In the genomic region with DNA sequence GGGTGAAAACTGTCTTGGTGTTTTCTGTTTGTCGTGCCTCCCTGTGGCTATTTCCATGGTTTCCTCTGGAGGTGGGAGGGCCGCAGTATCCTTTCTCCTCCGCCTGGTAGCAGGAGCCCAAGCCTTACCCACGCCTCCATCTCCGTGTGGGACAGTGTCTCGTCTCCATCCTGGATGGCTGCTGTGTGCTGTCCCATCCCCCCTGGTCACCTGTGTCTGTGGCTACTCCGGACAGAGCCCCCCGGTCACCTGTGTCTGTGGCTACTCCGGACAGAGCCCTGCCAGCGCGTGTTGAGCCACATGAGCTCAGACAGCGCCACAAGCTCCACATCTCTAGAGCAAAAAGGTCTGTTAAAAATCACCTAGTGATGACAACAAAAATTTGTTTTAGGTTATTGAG, we compare ENCODE assay signal across 11 cellular contexts.
DNase-seq lines count a peak whose midpoint lies in the region; ATAC-seq and TF ChIP-seq lines count a peak whose summit lies in the region.
"Had no signal": no experiment of that assay in that cellular context is flagged by ENCODE, and none has a peak within 500 bp of the region (broad histone marks: within the 10 kb centered on the region; RNA-seq: fewer than 3 reads in every experiment).

No MANE protein-coding gene starts in this region.

- TF ChIP-seq EP300 in esophagus muscularis mucosa (IDR thresholded peaks at IDR 0.05) = no peak

- H3K27me3 Mint-ChIP-seq in Caco-2 (ENCODE audit: insufficient read depth, unreplicated experiment) (no peaks in the 10 kb centered on the region), T-cell (no peaks in the 10 kb centered on the region)

- H3K36me3 ChIP-seq in Caco-2 (ENCODE audit: control insufficient read depth, insufficient read depth, low read length) (peaks cover 1% of the 10 kb centered on the region), esophagus muscularis mucosa (peaks cover 0 to 4% (median 0%) of the 10 kb centered on the region in 4 donors), rectal smooth muscle tissue (ENCODE audit: control insufficient read depth, insufficient read depth, low read length) (no peaks in the 10 kb centered on the region), mucosa of descending colon (ENCODE audit: low read depth) (no peaks in the 10 kb centered on the region)
- H3K36me3 ChIP-seq: ascending aorta had no signal

- H3K4me3 Mint-ChIP-seq in Caco-2 (ENCODE audit: unreplicated experiment) = no peak overlapping the region
- peak overlapping the region in 1 of 3 donors; percentile 31 for H3K4me3 Mint-ChIP-seq in T-cell

- H3K27me3 ChIP-seq in Caco-2 (replicated peaks; ENCODE audit: control insufficient read depth, insufficient read depth, low read length) (no peaks in the 10 kb centered on the region), esophagus muscularis mucosa (no peaks in the 10 kb centered on the region), rectal smooth muscle tissue (ENCODE audit: control insufficient read depth, insufficient read depth, low read length) (no peaks in the 10 kb centered on the region)
- H3K27me3 ChIP-seq: ascending aorta had no signal

- H3K36me3 Mint-ChIP-seq in Caco-2 (ENCODE audit: insufficient read depth, unreplicated experiment) = peaks cover 66% of the 10 kb centered on the region
- H3K36me3 Mint-ChIP-seq in T-cell = peaks cover 49% of the 10 kb centered on the region

- H3K4me1 Mint-ChIP-seq in Caco-2 (ENCODE audit: low read depth, unreplicated experiment) (peaks cover 49% of the 10 kb centered on the region), T-cell (peaks cover 52 to 66% (median 63%) of the 10 kb centered on the region in 3 donors)

- intact Hi-C loops in Caco-2 (cut with micrococcal nuclease; ENCODE audit: unreplicated experiment) = no loop called here
- intact Hi-C loops in esophagus muscularis mucosa (cut with DNase I) = no loop called here
- intact Hi-C loops in mucosa of descending colon (cut with DNase I, micrococcal nuclease) = no loop called here

- H3K27ac ChIP-seq in esophagus muscularis mucosa (replicated peaks in 1 of 4) = peak overlapping the region; percentile 60 to 83 (median 66)
- peak overlapping the region; percentile 20 for H3K27ac ChIP-seq in rectal smooth muscle tissue (ENCODE audit: low read depth, low read length)
- H3K27ac ChIP-seq: ascending aorta had no signal

- H3K9me3 ChIP-seq in Caco-2 (no peaks in the 10 kb centered on the region), esophagus muscularis mucosa (no peaks in the 10 kb centered on the region), mucosa of descending colon (no peaks in the 10 kb centered on the region)
- H3K9me3 ChIP-seq: ascending aorta had no signal

- H3K4me3 ChIP-seq in Caco-2 (ENCODE audit: low read depth, low read length) (no peak overlapping the region), esophagus muscularis mucosa (no peak overlapping the region), rectal smooth muscle tissue (ENCODE audit: low read length) (no peak overlapping the region), mucosa of descending colon (no peak overlapping the region)
- H3K4me3 ChIP-seq: ascending aorta had no signal

- no peak overlapping the region for H3K9ac ChIP-seq in rectal smooth muscle tissue (ENCODE audit: low read length)

- no peak for TF ChIP-seq CTCF in Caco-2 (IDR thresholded peaks at IDR 0.05; ENCODE audit: insufficient read depth in 1 of 2, low read depth in 1 of 2, low read length in 1 of 2, severe bottlenecking in 1 of 2, unreplicated experiment in 1 of 2)
- no peak for TF ChIP-seq CTCF in esophagus muscularis mucosa (IDR thresholded peaks at IDR 0.05)
- TF ChIP-seq CTCF in mucosa of descending colon (IDR thresholded peaks at IDR 0.05) = no peak

- CTCF ChIA-PET in Caco-2 (lab: Charles Lee) (no interaction called here), T-cell (lab: Charles Lee) (no interaction called here)

- no peak for ATAC-seq in T-cell (replicated peaks in 1 of 4)
- ATAC-seq in mucosa of descending colon = no peak
- no peak for ATAC-seq in GM19467 (IDR thresholded peaks at IDR 0.05; ENCODE audit: unreplicated experiment)

- WGBS in esophagus muscularis mucosa = 92% methylated on average over 12 of the region's 12 CpGs

- H3K4me1 ChIP-seq in Caco-2 (peaks cover 30% of the 10 kb centered on the region), esophagus muscularis mucosa (peaks cover 31 to 80% (median 73%) of the 10 kb centered on the region in 4 donors), rectal smooth muscle tissue (ENCODE audit: control insufficient read depth, insufficient read depth, low read length) (peaks cover 18% of the 10 kb centered on the region), mucosa of descending colon (ENCODE audit: low read depth) (peaks cover 3% of the 10 kb centered on the region)

- H3K27ac Mint-ChIP-seq in Caco-2 (ENCODE audit: unreplicated experiment) (peak overlapping the region; percentile 68), T-cell (peak overlapping the region; percentile 52 to 89)

- H3K9me3 Mint-ChIP-seq in Caco-2 (ENCODE audit: unreplicated experiment) (peaks cover 5% of the 10 kb centered on the region), T-cell (peaks cover 0 to 1% (median 0%) of the 10 kb centered on the region in 3 donors)

- BruUV-seq in Caco-2 (replicated peaks; lab: Mats Ljungman, UMichigan) = no TSS peak

- POLR2A ChIA-PET in Caco-2 (lab: Charles Lee) = interaction anchor here (2.5 kb wide), 1 partner anchor 39 kb away, joined by 9 read pairs; no protein-coding TSS in a partner anchor
- POLR2A ChIA-PET in T-cell (lab: Charles Lee) = interaction anchor here in 1 of 2 donors (0.6 kb wide), 1 partner anchor 365 kb away, joined by 3 read pairs; no protein-coding TSS in a partner anchor

- no peak for TF ChIP-seq POLR2A in esophagus muscularis mucosa (IDR thresholded peaks at IDR 0.05; ENCODE audit: low read depth)

- DNase-seq in Caco-2 = peak in 1 of 2 experiments; percentile 25
- DNase-seq in T-cell = no peak
- DNase-seq in esophagus muscularis mucosa (ENCODE audit: extremely low spot score) = no peak
- DNase-seq in AG08396 (ENCODE audit: low spot score) = no peak
- DNase-seq in mucosa of descending colon = no peak
- no peak for DNase-seq in cortex of kidney (lab: John Stamatoyannopoulos, UW)
- DNase-seq: activated CD4-positive, alpha-beta T cell treated with anti-CD3 and anti-CD28 coated beads, Interleukin-2, amount 50 U/mL, for 4 hours; NCI-H2081 had no signal
